In genomic region chr5:116011046-116011445, GRCh38 we compare ENCODE assay signal across 32 cellular contexts. TPM values are rescaled to one million over a fixed set of nuclear protein-coding genes. Genes with fewer than 3 reads are reported as not detected.
"Had no signal": no experiment of that assay in that cellular context is flagged by ENCODE, and none has a peak within 500 bp of the region (broad histone marks: within the 10 kb centered on the region; RNA-seq: fewer than 3 reads in every experiment).

No MANE protein-coding gene starts in this region.

- H3K4me1 ChIP-seq: lower lobe of right lung, neural progenitor cell, spleen, testis, transverse colon had no signal

- H3K36me3 Mint-ChIP-seq: activated naive CD4-positive, alpha-beta T cell treated with anti-CD3 and anti-CD28 coated beads, Interleukin-2, amount 50 U/mL, for 24 hours; immature natural killer cell; natural killer cell; neural progenitor cell had no signal

- H3K9me3 Mint-ChIP-seq: activated CD4-positive, alpha-beta memory T cell treated with anti-CD3 and anti-CD28 coated beads, Interleukin-2, amount 10 ng/mL, durations not matched to agents 7 days and 5 days; activated CD4-positive, alpha-beta T cell treated with anti-CD3 and anti-CD28 coated beads, Interleukin-2, amount 10 ng/mL, durations not matched to agents 7 days and 5 days; activated naive CD4-positive, alpha-beta T cell treated with anti-CD3 and anti-CD28 coated beads, Interleukin-2, amount 50 U/mL, for 24 hours; activated naive CD8-positive, alpha-beta T cell treated with anti-CD3 and anti-CD28 coated beads, Interleukin-2, amount 50 U/mL, for 24 hours; activated T-cell treated with anti-CD3 and anti-CD28 coated beads, Interleukin-2, amount 50 U/mL, for 24 hours; activated T-helper 2 cell treated with anti-CD3 and anti-CD28 coated beads, Interferon-gamma antibody, Interleukin-2, Interleukin-4, amounts not matched to agents 10 μg/mL and 5 μg/mL and 100 μg/mL, durations not matched to agents 14 hours and 24 hours and 36 hours; central memory CD8-positive, alpha-beta T cell; immature natural killer cell; natural killer cell; neural progenitor cell had no signal

- H3K4me2 ChIP-seq: neural progenitor cell had no signal

- H2AFZ ChIP-seq: neural progenitor cell had no signal

- H3K27me3 ChIP-seq: dorsolateral prefrontal cortex, neural progenitor cell, spleen, testis, transverse colon had no signal

- H3K27ac ChIP-seq: dorsolateral prefrontal cortex, lower lobe of right lung, neural progenitor cell, spleen, testis, transverse colon had no signal

- H3K36me3 ChIP-seq: lower lobe of right lung, neural progenitor cell, spleen, transverse colon had no signal

- H3K4me3 ChIP-seq: dorsolateral prefrontal cortex, lower lobe of right lung, neural progenitor cell, spleen, testis, transverse colon had no signal

- H3K9me3 ChIP-seq: lower lobe of right lung, spleen, testis, transverse colon had no signal

- H3K9ac ChIP-seq: neural progenitor cell had no signal

- DNase-seq: activated CD4-positive, alpha-beta memory T cell treated with anti-CD3 and anti-CD28 coated beads, Interleukin-2, amount 10 ng/mL, durations not matched to agents 7 days and 5 days; activated CD4-positive, alpha-beta T cell treated with anti-CD3 and anti-CD28 coated beads, Interleukin-2, amount 10 ng/mL, durations not matched to agents 7 days and 5 days; activated CD4-positive, CD25-positive, alpha-beta regulatory T cell treated with anti-CD3 and anti-CD28 coated beads, Interleukin-2, amount 50 U/mL, for 72 hours; activated CD8-positive, alpha-beta memory T cell treated with anti-CD3 and anti-CD28 coated beads, Interleukin-2, amount 50 U/mL, for 48 hours; activated naive CD8-positive, alpha-beta T cell treated with anti-CD3 and anti-CD28 coated beads, Interleukin-2, amount 50 U/mL, for 24 hours; activated T-cell treated with anti-CD3 and anti-CD28 coated beads, Interleukin-2, amount 50 U/mL, for 24 hours; anterior cingulate cortex; dorsolateral prefrontal cortex; effector memory CD4-positive, alpha-beta T cell; head of caudate nucleus; hypothalamus; immature natural killer cell; lower lobe of right lung; mesendoderm; natural killer cell; posterior cingulate gyrus; right cardiac atrium; spleen; stimulated activated naive CD4-positive, alpha-beta T cell; T-helper 17 cell; T1000; testis; transverse colon had no signal

- H3K27ac Mint-ChIP-seq: activated CD4-positive, alpha-beta memory T cell treated with anti-CD3 and anti-CD28 coated beads, Interleukin-2, amount 10 ng/mL, durations not matched to agents 7 days and 5 days; activated CD4-positive, alpha-beta T cell treated with anti-CD3 and anti-CD28 coated beads, Interleukin-2, amount 10 ng/mL, durations not matched to agents 7 days and 5 days; activated naive CD4-positive, alpha-beta T cell treated with anti-CD3 and anti-CD28 coated beads, Interleukin-2, amount 50 U/mL, for 24 hours; activated naive CD8-positive, alpha-beta T cell treated with anti-CD3 and anti-CD28 coated beads, Interleukin-2, amount 50 U/mL, for 24 hours; activated T-cell treated with anti-CD3 and anti-CD28 coated beads, Interleukin-2, amount 50 U/mL, for 24 hours; activated T-helper 2 cell treated with anti-CD3 and anti-CD28 coated beads, Interferon-gamma antibody, Interleukin-2, Interleukin-4, amounts not matched to agents 10 μg/mL and 5 μg/mL and 100 μg/mL, durations not matched to agents 14 hours and 24 hours and 36 hours; immature natural killer cell; natural killer cell; neural progenitor cell; T-helper 17 cell had no signal

- H3K4me3 Mint-ChIP-seq: activated CD4-positive, alpha-beta memory T cell treated with anti-CD3 and anti-CD28 coated beads, Interleukin-2, amount 10 ng/mL, durations not matched to agents 7 days and 5 days; activated CD4-positive, alpha-beta T cell treated with anti-CD3 and anti-CD28 coated beads, Interleukin-2, amount 10 ng/mL, durations not matched to agents 7 days and 5 days; activated naive CD4-positive, alpha-beta T cell treated with anti-CD3 and anti-CD28 coated beads, Interleukin-2, amount 50 U/mL, for 24 hours; activated naive CD8-positive, alpha-beta T cell treated with anti-CD3 and anti-CD28 coated beads, Interleukin-2, amount 50 U/mL, for 24 hours; activated T-cell treated with anti-CD3 and anti-CD28 coated beads, Interleukin-2, amount 50 U/mL, for 24 hours; central memory CD8-positive, alpha-beta T cell; immature natural killer cell; natural killer cell; neural progenitor cell; T-helper 17 cell had no signal

- H3K4me1 Mint-ChIP-seq: activated CD4-positive, alpha-beta memory T cell treated with anti-CD3 and anti-CD28 coated beads, Interleukin-2, amount 10 ng/mL, durations not matched to agents 7 days and 5 days; activated CD4-positive, alpha-beta T cell treated with anti-CD3 and anti-CD28 coated beads, Interleukin-2, amount 10 ng/mL, durations not matched to agents 7 days and 5 days; activated naive CD4-positive, alpha-beta T cell treated with anti-CD3 and anti-CD28 coated beads, Interleukin-2, amount 50 U/mL, for 24 hours; activated naive CD8-positive, alpha-beta T cell treated with anti-CD3 and anti-CD28 coated beads, Interleukin-2, amount 50 U/mL, for 24 hours; central memory CD8-positive, alpha-beta T cell; immature natural killer cell; natural killer cell; neural progenitor cell; T-helper 17 cell had no signal

RNA-seq across cellular contexts. Expression of gene ARL14EPL, which starts 21.2 kb away (rescaled TPM):
- total RNA-seq: activated CD4-positive, alpha-beta memory T cell treated with anti-CD3 and anti-CD28 coated beads, Interleukin-2, amount 10 ng/mL, durations not matched to agents 7 days and 5 days; activated CD4-positive, alpha-beta T cell treated with anti-CD3 and anti-CD28 coated beads, Interleukin-2, amount 10 ng/mL, durations not matched to agents 7 days and 5 days; activated T-helper 2 cell treated with anti-CD3 and anti-CD28 coated beads, Interferon-gamma antibody, Interleukin-2, Interleukin-4, amounts not matched to agents 10 μg/mL and 5 μg/mL and 100 μg/mL, durations not matched to agents 14 hours and 24 hours and 36 hours; bronchial epithelial cell; kidney epithelial cell; left lobe of liver; lower lobe of right lung; mononuclear cell; natural killer cell; omental fat pad; right cardiac atrium; T-helper 17 cell; testis; transverse colon had no signal
- polyA plus RNA-seq: immature natural killer cell, right cardiac atrium had no signal

RNA-seq across cellular contexts. Expression of gene LVRN, which starts 48.8 kb away (rescaled TPM):
- total RNA-seq: activated CD4-positive, alpha-beta T cell treated with anti-CD3 and anti-CD28 coated beads, Interleukin-2, amount 10 ng/mL, durations not matched to agents 7 days and 5 days; activated T-helper 2 cell treated with anti-CD3 and anti-CD28 coated beads, Interferon-gamma antibody, Interleukin-2, Interleukin-4, amounts not matched to agents 10 μg/mL and 5 μg/mL and 100 μg/mL, durations not matched to agents 14 hours and 24 hours and 36 hours; kidney epithelial cell; T-helper 17 cell had no signal
- polyA plus RNA-seq: immature natural killer cell had no signal
